Comparison of ENCODE assay signal across 1 cellular context in genomic region chr7:155644178-155644970, GRCh38.
TF ChIP-seq lines count a peak whose summit lies in the region.

A gene with protein sequence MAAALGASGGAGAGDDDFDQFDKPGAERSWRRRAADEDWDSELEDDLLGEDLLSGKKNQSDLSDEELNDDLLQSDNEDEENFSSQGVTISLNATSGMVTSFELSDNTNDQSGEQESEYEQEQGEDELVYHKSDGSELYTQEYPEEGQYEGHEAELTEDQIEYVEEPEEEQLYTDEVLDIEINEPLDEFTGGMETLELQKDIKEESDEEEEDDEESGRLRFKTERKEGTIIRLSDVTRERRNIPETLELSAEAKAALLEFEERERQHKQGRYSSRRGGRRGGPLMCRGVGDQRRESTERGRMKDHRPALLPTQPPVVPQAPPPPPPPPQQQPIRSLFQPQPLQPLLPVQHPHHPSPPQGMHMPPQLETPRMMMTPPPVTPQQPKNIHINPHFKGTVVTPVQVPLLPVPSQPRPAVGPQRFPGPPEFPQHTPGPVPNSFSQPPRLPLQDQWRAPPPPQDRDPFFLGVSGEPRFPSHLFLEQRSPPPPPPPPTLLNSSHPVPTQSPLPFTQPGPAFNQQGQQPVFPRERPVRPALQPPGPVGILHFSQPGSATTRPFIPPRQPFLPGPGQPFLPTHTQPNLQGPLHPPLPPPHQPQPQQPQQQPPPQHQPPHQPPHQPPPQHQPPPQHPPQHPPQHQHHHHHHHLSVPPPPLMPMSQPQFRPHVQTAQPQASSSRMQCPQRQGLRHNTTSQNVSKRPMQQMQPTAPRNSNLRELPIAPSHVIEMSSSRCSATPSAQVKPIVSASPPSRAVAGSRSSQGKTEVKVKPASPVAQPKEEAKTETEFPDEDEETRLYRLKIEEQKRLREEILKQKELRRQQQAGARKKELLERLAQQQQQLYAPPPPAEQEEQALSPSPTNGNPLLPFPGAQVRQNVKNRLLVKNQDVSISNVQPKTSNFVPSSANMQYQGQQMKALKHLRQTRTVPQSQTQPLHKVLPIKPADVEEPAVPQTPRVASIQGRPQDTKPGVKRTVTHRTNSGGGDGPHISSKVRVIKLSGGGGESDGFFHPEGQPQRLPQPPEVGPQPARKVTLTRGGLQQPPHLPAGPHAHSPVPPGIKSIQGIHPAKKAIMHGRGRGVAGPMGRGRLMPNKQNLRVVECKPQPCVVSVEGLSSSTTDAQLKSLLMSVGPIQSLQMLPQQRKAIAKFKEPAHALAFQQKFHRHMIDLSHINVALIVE (plus strand): TSS chr7:155644661. CDS start chr7:155644877, 216 bp downstream.

TF ChIP-seq in HepG2, 621 proteins besides CTCF, POLR2A, EP300 and RAD21 (continued from another document and continues in another):
- TF ChIP-seq HOXA9 (CRISPR knock-in tag; IDR thresholded peaks at IDR 0.05; ENCODE audit: borderline replicate concordance) (peak; percentile 94), EEA1 (CRISPR knock-in tag; IDR thresholded peaks at IDR 0.05; ENCODE audit: borderline replicate concordance) (0 out of 2 replicates have a peak, but pooled peaks have one; percentile 53), JUND (CRISPR knock-in tag; IDR thresholded peaks at IDR 0.05) (no peak), RXRB (CRISPR knock-in tag; IDR thresholded peaks at IDR 0.05; ENCODE audit: borderline replicate concordance) (no peak), MIER3 (CRISPR knock-in tag; IDR thresholded peaks at IDR 0.05; ENCODE audit: borderline replicate concordance) (0 out of 2 replicates have a peak, but pooled peaks have one; percentile 19), PRMT3 (CRISPR knock-in tag; IDR thresholded peaks at IDR 0.05; ENCODE audit: borderline replicate concordance, low read depth) (peak; percentile 60; the same call in 1 of the 2 replicates), GLI4 (CRISPR knock-in tag; IDR thresholded peaks at IDR 0.05; ENCODE audit: borderline replicate concordance) (peak; percentile 85; the same call in 1 of the 2 replicates), ZNF7 (CRISPR knock-in tag; IDR thresholded peaks at IDR 0.05) (no peak), ZNF781 (CRISPR knock-in tag; IDR thresholded peaks at IDR 0.05; ENCODE audit: borderline replicate concordance, not compliant biosample characterization) (no peak), PHF21A (CRISPR knock-in tag; IDR thresholded peaks at IDR 0.05) (peak; percentile 48; the same call in 1 of the 2 replicates), ZBTB26 (CRISPR knock-in tag; IDR thresholded peaks at IDR 0.05; ENCODE audit: borderline replicate concordance) (peak; percentile 76), ZNF562 (CRISPR knock-in tag; IDR thresholded peaks at IDR 0.05; ENCODE audit: borderline replicate concordance) (peak; percentile 72), AHR (CRISPR knock-in tag; IDR thresholded peaks at IDR 0.05) (peak; percentile 21; the same call in 1 of the 2 replicates), RORA (CRISPR knock-in tag; IDR thresholded peaks at IDR 0.05) (no peak), KLF13 (CRISPR knock-in tag; IDR thresholded peaks at IDR 0.05) (no peak), SALL2 (CRISPR knock-in tag; IDR thresholded peaks at IDR 0.05) (peak; percentile 61; the same call in 1 of the 2 replicates), ZBTB7A (CRISPR knock-in tag; IDR thresholded peaks at IDR 0.05) (peak; percentile 70; the same call in 1 of the 2 replicates), ZNF800 (CRISPR knock-in tag; IDR thresholded peaks at IDR 0.05) (no peak; the same call in 1 of the 2 replicates), ZNF263 (CRISPR knock-in tag; IDR thresholded peaks at IDR 0.05) (no peak), CREM (IDR thresholded peaks at IDR 0.05) (no peak), CREM (CRISPR knock-in tag; IDR thresholded peaks at IDR 0.05) (no peak), ZNF564 (CRISPR knock-in tag; IDR thresholded peaks at IDR 0.05) (peak; percentile 85), GATA4 (IDR thresholded peaks at IDR 0.05; ENCODE audit: borderline replicate concordance, low read depth) (0 out of 2 replicates have a peak, but pooled peaks have one; percentile 44), ZBED4 (CRISPR knock-in tag; IDR thresholded peaks at IDR 0.05; ENCODE audit: borderline replicate concordance) (0 out of 2 replicates have a peak, but pooled peaks have one; percentile 32)
- TF ChIP-seq, protein P1, sequence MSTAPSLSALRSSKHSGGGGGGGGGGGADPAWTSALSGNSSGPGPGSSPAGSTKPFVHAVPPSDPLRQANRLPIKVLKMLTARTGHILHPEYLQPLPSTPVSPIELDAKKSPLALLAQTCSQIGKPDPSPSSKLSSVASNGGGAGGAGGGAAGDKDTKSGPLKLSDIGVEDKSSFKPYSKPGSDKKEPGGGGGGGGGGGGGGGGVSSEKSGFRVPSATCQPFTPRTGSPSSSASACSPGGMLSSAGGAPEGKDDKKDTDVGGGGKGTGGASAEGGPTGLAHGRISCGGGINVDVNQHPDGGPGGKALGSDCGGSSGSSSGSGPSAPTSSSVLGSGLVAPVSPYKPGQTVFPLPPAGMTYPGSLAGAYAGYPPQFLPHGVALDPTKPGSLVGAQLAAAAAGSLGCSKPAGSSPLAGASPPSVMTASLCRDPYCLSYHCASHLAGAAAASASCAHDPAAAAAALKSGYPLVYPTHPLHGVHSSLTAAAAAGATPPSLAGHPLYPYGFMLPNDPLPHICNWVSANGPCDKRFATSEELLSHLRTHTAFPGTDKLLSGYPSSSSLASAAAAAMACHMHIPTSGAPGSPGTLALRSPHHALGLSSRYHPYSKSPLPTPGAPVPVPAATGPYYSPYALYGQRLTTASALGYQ (CRISPR knock-in tag; IDR thresholded peaks at IDR 0.05) = peak; percentile 41
- TF ChIP-seq, protein P2, sequence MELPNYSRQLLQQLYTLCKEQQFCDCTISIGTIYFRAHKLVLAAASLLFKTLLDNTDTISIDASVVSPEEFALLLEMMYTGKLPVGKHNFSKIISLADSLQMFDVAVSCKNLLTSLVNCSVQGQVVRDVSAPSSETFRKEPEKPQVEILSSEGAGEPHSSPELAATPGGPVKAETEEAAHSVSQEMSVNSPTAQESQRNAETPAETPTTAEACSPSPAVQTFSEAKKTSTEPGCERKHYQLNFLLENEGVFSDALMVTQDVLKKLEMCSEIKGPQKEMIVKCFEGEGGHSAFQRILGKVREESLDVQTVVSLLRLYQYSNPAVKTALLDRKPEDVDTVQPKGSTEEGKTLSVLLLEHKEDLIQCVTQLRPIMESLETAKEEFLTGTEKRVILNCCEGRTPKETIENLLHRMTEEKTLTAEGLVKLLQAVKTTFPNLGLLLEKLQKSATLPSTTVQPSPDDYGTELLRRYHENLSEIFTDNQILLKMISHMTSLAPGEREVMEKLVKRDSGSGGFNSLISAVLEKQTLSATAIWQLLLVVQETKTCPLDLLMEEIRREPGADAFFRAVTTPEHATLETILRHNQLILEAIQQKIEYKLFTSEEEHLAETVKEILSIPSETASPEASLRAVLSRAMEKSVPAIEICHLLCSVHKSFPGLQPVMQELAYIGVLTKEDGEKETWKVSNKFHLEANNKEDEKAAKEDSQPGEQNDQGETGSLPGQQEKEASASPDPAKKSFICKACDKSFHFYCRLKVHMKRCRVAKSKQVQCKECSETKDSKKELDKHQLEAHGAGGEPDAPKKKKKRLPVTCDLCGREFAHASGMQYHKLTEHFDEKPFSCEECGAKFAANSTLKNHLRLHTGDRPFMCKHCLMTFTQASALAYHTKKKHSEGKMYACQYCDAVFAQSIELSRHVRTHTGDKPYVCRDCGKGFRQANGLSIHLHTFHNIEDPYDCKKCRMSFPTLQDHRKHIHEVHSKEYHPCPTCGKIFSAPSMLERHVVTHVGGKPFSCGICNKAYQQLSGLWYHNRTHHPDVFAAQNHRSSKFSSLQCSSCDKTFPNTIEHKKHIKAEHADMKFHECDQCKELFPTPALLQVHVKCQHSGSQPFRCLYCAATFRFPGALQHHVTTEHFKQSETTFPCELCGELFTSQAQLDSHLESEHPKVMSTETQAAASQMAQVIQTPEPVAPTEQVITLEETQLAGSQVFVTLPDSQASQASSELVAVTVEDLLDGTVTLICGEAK (IDR thresholded peaks at IDR 0.05) = no peak
- TF ChIP-seq, protein P2 (CRISPR knock-in tag; IDR thresholded peaks at IDR 0.05) = peak; percentile 49; the same call in 1 of the 2 replicates
